Comparison of ENCODE assay signal across 14 cellular contexts in the genomic region with DNA sequence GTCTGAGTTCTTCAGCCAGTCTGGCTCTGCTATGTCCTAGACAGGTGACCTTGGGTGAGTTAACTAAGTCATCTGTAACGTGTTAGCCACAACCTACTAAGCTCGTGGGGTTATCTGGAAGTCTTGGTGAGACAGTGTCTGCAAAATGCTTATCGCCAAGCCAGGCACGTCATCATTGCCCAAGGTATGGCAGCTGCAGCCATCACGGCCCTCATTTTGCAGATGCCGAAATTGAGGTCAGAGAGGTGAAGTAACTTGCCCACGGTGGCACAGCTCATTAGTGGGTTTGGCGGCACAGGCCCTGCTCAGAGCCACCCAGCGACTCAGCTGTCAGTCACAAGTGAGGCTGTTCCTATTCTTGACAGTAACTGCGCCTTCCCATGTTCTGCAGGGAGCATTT.
DNase-seq lines count a peak whose midpoint lies in the region; ATAC-seq, FAIRE-seq and TF ChIP-seq lines count a peak whose summit lies in the region.
"Had no signal": no experiment of that assay in that cellular context is flagged by ENCODE, and none has a peak within 500 bp of the region (broad histone marks: within the 10 kb centered on the region; RNA-seq: fewer than 3 reads in every experiment).

No MANE protein-coding gene starts in this region.

- POLR2A ChIA-PET in CD4-positive, alpha-beta T cell (lab: Charles Lee), result interaction anchor here (0.7 kb wide), 1 partner anchor 92 kb away, joined by 3 read pairs; no protein-coding TSS in a partner anchor
- POLR2A ChIA-PET in RWPE1 (lab: Yijun Ruan, JAX; ENCODE audit: low non-redundant PET), result interaction anchor here (0.7 kb wide), 1 partner anchor 11 kb away, joined by 5 read pairs; no protein-coding TSS in a partner anchor
- POLR2A ChIA-PET in naive thymus-derived CD8-positive, alpha-beta T cell (lab: Charles Lee), result no interaction called here

- H3K36me3 ChIP-seq in kidney (ENCODE audit: control insufficient read depth in 1 of 2, insufficient read depth in 2 of 2, low read length in 2 of 2), result no peaks in the 10 kb centered on the region
- H3K36me3 ChIP-seq: tibial artery had no signal

- peak; percentile 46 for ATAC-seq in CD4-positive, alpha-beta T cell (ENCODE audit: poor library complexity)
- peak; percentile 55 for ATAC-seq in activated naive CD8-positive, alpha-beta T cell treated with anti-CD3 and anti-CD28 coated beads, Interleukin-2, amount 50 U/mL, for 24 hours
- ATAC-seq in naive thymus-derived CD8-positive, alpha-beta T cell, result no peak
- ATAC-seq in GM18861 (IDR thresholded peaks at IDR 0.05; ENCODE audit: unreplicated experiment), result no peak
- ATAC-seq in GM21390 (IDR thresholded peaks at IDR 0.05; ENCODE audit: unreplicated experiment), result no peak

- no peak overlapping the region for H3K27ac ChIP-seq in CD4-positive, alpha-beta T cell (ENCODE audit: low read depth, low read length)
- H3K27ac ChIP-seq in RWPE1 (peak overlapping the region; percentile 89), kidney (ENCODE audit: low read depth in 2 of 2, low read length in 2 of 2) (no peak overlapping the region)
- H3K27ac ChIP-seq: tibial artery had no signal

- peaks cover 19 to 21% of the 10 kb centered on the region in 2 donors for H3K4me1 ChIP-seq in kidney (ENCODE audit: control insufficient read depth in 1 of 2, insufficient read depth in 1 of 2, low read depth in 1 of 2, low read length in 2 of 2)

- no peak overlapping the region for H3K9ac ChIP-seq in kidney (ENCODE audit: low read length in 2 of 2)

- CTCF ChIA-PET in CD4-positive, alpha-beta T cell (lab: Charles Lee), result no interaction called here
- CTCF ChIA-PET in RWPE1 (lab: Yijun Ruan, JAX), result interaction anchor here (0.8 kb wide), 1 partner anchor 173 kb away, joined by 3 read pairs; no protein-coding TSS in a partner anchor

- no peaks in the 10 kb centered on the region for H3K36me3 Mint-ChIP-seq in CD4-positive, alpha-beta T cell (ENCODE audit: low read depth)
- peaks cover 4% of the 10 kb centered on the region for H3K36me3 Mint-ChIP-seq in activated naive CD8-positive, alpha-beta T cell treated with anti-CD3 and anti-CD28 coated beads, Interleukin-2, amount 50 U/mL, for 24 hours (ENCODE audit: low read depth)
- peaks cover 0 to 4% (median 0%) of the 10 kb centered on the region in 3 donors for H3K36me3 Mint-ChIP-seq in naive thymus-derived CD8-positive, alpha-beta T cell

- H3K9me3 ChIP-seq in CD4-positive, alpha-beta T cell (ENCODE audit: control insufficient read depth, low read length), result no peaks in the 10 kb centered on the region
- no peaks in the 10 kb centered on the region for H3K9me3 ChIP-seq in kidney (ENCODE audit: control insufficient read depth in 1 of 2, low read length in 2 of 2)
- H3K9me3 ChIP-seq: tibial artery had no signal

- no peak for FAIRE-seq in kidney (lab: Jason Lieb, UNC)

- peak overlapping the region; percentile 77 for H3K27ac Mint-ChIP-seq in CD4-positive, alpha-beta T cell
- no peak overlapping the region for H3K27ac Mint-ChIP-seq in activated naive CD8-positive, alpha-beta T cell treated with anti-CD3 and anti-CD28 coated beads, Interleukin-2, amount 50 U/mL, for 24 hours
- H3K27ac Mint-ChIP-seq in naive thymus-derived CD8-positive, alpha-beta T cell, result peak overlapping the region in 7 of 10 donors; percentile 19 to 97 (median 84)
- H3K27ac Mint-ChIP-seq: activated T-helper 1 cell treated with anti-CD3 and anti-CD28 coated beads, Interleukin-12 subunit alpha, Interleukin-12 subunit beta, Interleukin-2, Interleukin-4 antibody, amounts not matched to agents 30 ng/mL and 10 ng/mL and 1 ng/mL, durations not matched to agents 14 hours and 24 hours and 36 hours had no signal

- DNase-seq in CD4-positive, alpha-beta T cell, result peak in 6 of 10 experiments; percentile 7 to 41 (median 26)
- no peak for DNase-seq in RWPE1 (ENCODE audit: low spot score)
- no peak for DNase-seq in activated naive CD8-positive, alpha-beta T cell treated with anti-CD3 and anti-CD28 coated beads, Interleukin-2, amount 50 U/mL, for 24 hours
- DNase-seq in naive thymus-derived CD8-positive, alpha-beta T cell, result peak in 4 of 10 donors; percentile 11 to 54 (median 20)
- DNase-seq in ureter (ENCODE audit: low spot score), result no peak
- no peak for DNase-seq in kidney
- DNase-seq: GF-D8, islet precursor cell, NCI-H1694 treated with DMSO at 0.1 percent for 48 hours, tibial artery had no signal

- no peaks in the 10 kb centered on the region for H3K27me3 ChIP-seq in CD4-positive, alpha-beta T cell (ENCODE audit: control insufficient read depth, insufficient read depth, low read length)
- H3K27me3 ChIP-seq: tibial artery had no signal

- peaks cover 75% of the 10 kb centered on the region for H3K4me1 Mint-ChIP-seq in CD4-positive, alpha-beta T cell (ENCODE audit: low read depth)
- peaks cover 75% of the 10 kb centered on the region for H3K4me1 Mint-ChIP-seq in activated naive CD8-positive, alpha-beta T cell treated with anti-CD3 and anti-CD28 coated beads, Interleukin-2, amount 50 U/mL, for 24 hours
- H3K4me1 Mint-ChIP-seq in naive thymus-derived CD8-positive, alpha-beta T cell, result peaks cover 26 to 89% (median 57%) of the 10 kb centered on the region in 4 donors

- H3K27me3 Mint-ChIP-seq in CD4-positive, alpha-beta T cell, result no peaks in the 10 kb centered on the region
- H3K27me3 Mint-ChIP-seq in activated naive CD8-positive, alpha-beta T cell treated with anti-CD3 and anti-CD28 coated beads, Interleukin-2, amount 50 U/mL, for 24 hours, result no peaks in the 10 kb centered on the region
- H3K27me3 Mint-ChIP-seq in naive thymus-derived CD8-positive, alpha-beta T cell, result no peaks in the 10 kb centered on the region

- H3K9me3 Mint-ChIP-seq in CD4-positive, alpha-beta T cell, result no peaks in the 10 kb centered on the region
- H3K9me3 Mint-ChIP-seq in activated naive CD8-positive, alpha-beta T cell treated with anti-CD3 and anti-CD28 coated beads, Interleukin-2, amount 50 U/mL, for 24 hours, result no peaks in the 10 kb centered on the region
- H3K9me3 Mint-ChIP-seq in naive thymus-derived CD8-positive, alpha-beta T cell, result no peaks in the 10 kb centered on the region
- H3K9me3 Mint-ChIP-seq: activated T-helper 1 cell treated with anti-CD3 and anti-CD28 coated beads, Interleukin-12 subunit alpha, Interleukin-12 subunit beta, Interleukin-2, Interleukin-4 antibody, amounts not matched to agents 30 ng/mL and 10 ng/mL and 1 ng/mL, durations not matched to agents 14 hours and 24 hours and 36 hours had no signal

- no peak for TF ChIP-seq CTCF in CD4-positive, alpha-beta T cell (IDR thresholded peaks at IDR 0.05)
- no peak for TF ChIP-seq CTCF in RWPE1 (conservative IDR thresholded peaks at IDR 0.05; ENCODE audit: low read depth)
- no peak for TF ChIP-seq CTCF in kidney (IDR thresholded peaks at IDR 0.05; ENCODE audit: borderline replicate concordance, extremely low read depth, insufficient read depth)

- no peak overlapping the region for H3K4me3 Mint-ChIP-seq in CD4-positive, alpha-beta T cell
- no peak overlapping the region for H3K4me3 Mint-ChIP-seq in activated naive CD8-positive, alpha-beta T cell treated with anti-CD3 and anti-CD28 coated beads, Interleukin-2, amount 50 U/mL, for 24 hours
- peak overlapping the region in 1 of 10 donors; percentile 48 for H3K4me3 Mint-ChIP-seq in naive thymus-derived CD8-positive, alpha-beta T cell
- H3K4me3 Mint-ChIP-seq: activated T-helper 1 cell treated with anti-CD3 and anti-CD28 coated beads, Interleukin-12 subunit alpha, Interleukin-12 subunit beta, Interleukin-2, Interleukin-4 antibody, amounts not matched to agents 30 ng/mL and 10 ng/mL and 1 ng/mL, durations not matched to agents 14 hours and 24 hours and 36 hours; neural crest cell had no signal

- H3K4me3 ChIP-seq in kidney (ENCODE audit: low read length in 2 of 2), result no peak overlapping the region
- H3K4me3 ChIP-seq: tibial artery had no signal

- intact Hi-C loops in CD4-positive, alpha-beta T cell (cut with DNase I, micrococcal nuclease), result loop anchor here in 1 of 2 experiments (5.0 kb wide), 1 partner anchor 82 kb away; a partner anchor contains a TSS
- intact Hi-C loops in kidney (cut with DNase I), result no loop called here

Comparison
In these comparisons a context has a peak if more than half of its experiments do, and no peak if none do; other contexts are left out.
1. ATAC-seq: peak in CD4-positive, alpha-beta T cell (single experiment) and activated naive CD8-positive, alpha-beta T cell treated with anti-CD3 and anti-CD28 coated beads, Interleukin-2, amount 50 U/mL, for 24 hours (single experiment); none in naive thymus-derived CD8-positive, alpha-beta T cell (0 of 2), GM18861 (single experiment) and GM21390 (single experiment).
2. DNase-seq: peak in CD4-positive, alpha-beta T cell (6 of 10); none in RWPE1 (single experiment), activated naive CD8-positive, alpha-beta T cell treated with anti-CD3 and anti-CD28 coated beads, Interleukin-2, amount 50 U/mL, for 24 hours (single experiment), ureter (single experiment) and kidney (single experiment).